In the genomic region with DNA sequence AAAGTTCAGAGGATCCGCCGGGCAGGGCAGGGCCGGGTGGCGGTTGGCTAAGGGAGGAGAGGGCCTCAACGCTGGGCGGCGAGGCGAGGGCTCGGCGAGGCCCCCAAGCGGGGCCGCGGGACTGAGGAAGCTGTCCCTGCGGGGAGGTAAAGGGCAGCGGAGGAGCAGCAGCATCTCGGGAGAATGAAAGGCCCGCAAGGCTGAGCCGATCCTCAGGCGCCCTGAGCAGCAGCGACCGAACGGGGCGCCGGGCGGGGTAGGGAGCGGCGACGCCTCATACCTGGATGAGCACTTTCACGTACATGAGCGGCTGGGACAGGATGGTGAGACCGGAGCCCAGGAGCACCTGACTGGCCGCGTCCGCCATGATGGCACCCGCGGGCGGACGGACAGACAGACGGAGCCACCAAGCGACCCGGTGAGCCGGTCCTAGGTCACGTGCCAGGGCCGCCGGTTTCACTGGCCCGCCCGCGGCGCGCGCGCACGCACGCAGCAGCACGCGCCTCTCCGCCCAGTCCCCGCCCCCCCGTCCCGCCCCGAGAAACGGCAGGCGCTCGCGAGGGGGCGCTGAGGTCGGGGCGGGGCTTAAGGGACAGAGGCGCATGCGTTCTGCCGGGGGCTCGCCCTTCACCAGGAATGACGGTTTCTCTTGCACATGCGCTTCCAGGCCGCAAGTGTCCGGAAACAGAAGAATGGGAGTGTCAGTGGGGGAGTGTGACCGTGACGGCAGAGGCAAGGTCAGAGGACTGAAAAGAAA, we compare ENCODE assay signal across 8 cellular contexts. TPM values are rescaled to one million over a fixed set of nuclear protein-coding genes. Genes with fewer than 3 reads are reported as not detected.
DNase-seq lines count a peak whose midpoint lies in the region; ATAC-seq and TF ChIP-seq lines count a peak whose summit lies in the region.

A gene (minus strand): TSS at position 461 of the 757 bp plus-strand sequence. CDS start 94 bp downstream, at position 367.

- ATAC-seq in HG02623 (IDR thresholded peaks at IDR 0.05; ENCODE audit: unreplicated experiment), result peak; percentile 88

- peak within 1 kb of the TSS; percentile 95 for H3K4me3 ChIP-seq in thymus (ENCODE audit: low read length)

- peak within 1 kb of the TSS; percentile 99 for H3K4me3 Mint-ChIP-seq in activated naive CD8-positive, alpha-beta T cell
- H3K4me3 Mint-ChIP-seq in glutamatergic neuron (ENCODE audit: unreplicated experiment), result peak within 1 kb of the TSS; percentile 100
- peak within 1 kb of the TSS; percentile 91 for H3K4me3 Mint-ChIP-seq in osteocyte (ENCODE audit: unreplicated experiment)

- no peaks in the 10 kb centered on the region for H3K9me3 ChIP-seq in thymus (ENCODE audit: control insufficient read depth)

- under 1% methylated on average over 78 of the region's 78 CpGs for WGBS in thymus

- peak; percentile 36 for TF ChIP-seq CTCF in GM10266 (IDR thresholded peaks at IDR 0.05; ENCODE audit: control insufficient read depth, insufficient read depth, low read depth, missing control alignments)
- peak; percentile 25 for TF ChIP-seq CTCF in glutamatergic neuron (IDR thresholded peaks at IDR 0.05; ENCODE audit: partially characterized antibody, unreplicated experiment)
- TF ChIP-seq CTCF in osteocyte (IDR thresholded peaks at IDR 0.05), result peak; percentile 42

- H3K36me3 ChIP-seq in thymus (ENCODE audit: control insufficient read depth, insufficient read depth), result peaks cover 14% of the 10 kb centered on the region

- peaks cover 3% of the 10 kb centered on the region for H3K4me1 ChIP-seq in thymus (ENCODE audit: control insufficient read depth, insufficient read depth, low read length)

- H3K9me3 Mint-ChIP-seq in activated naive CD8-positive, alpha-beta T cell (ENCODE audit: low read depth), result no peaks in the 10 kb centered on the region
- H3K9me3 Mint-ChIP-seq in glutamatergic neuron (ENCODE audit: unreplicated experiment) (peaks cover 9% of the 10 kb centered on the region), osteocyte (ENCODE audit: unreplicated experiment) (no peaks in the 10 kb centered on the region)

- DNase-seq in GM10266 (ENCODE audit: extremely low spot score), result peak; percentile 96
- peak; percentile 97 for DNase-seq in NCI-H1092 treated with DMSO at 0.1 percent for 48 hours (lab: John Stamatoyannopoulos, UW)
- peak; percentile 95 for DNase-seq in SKM-1 (lab: John Stamatoyannopoulos, UW; ENCODE audit: unreplicated experiment)
- DNase-seq in glutamatergic neuron, result peak; percentile 97
- peak; percentile 99 for DNase-seq in osteocyte (ENCODE audit: extremely low spot score, unreplicated experiment)

- H3K4me1 Mint-ChIP-seq in activated naive CD8-positive, alpha-beta T cell (ENCODE audit: low read depth), result peaks cover 27% of the 10 kb centered on the region
- H3K4me1 Mint-ChIP-seq in glutamatergic neuron (ENCODE audit: low read depth, unreplicated experiment), result peaks cover 9% of the 10 kb centered on the region
- H3K4me1 Mint-ChIP-seq in osteocyte (ENCODE audit: unreplicated experiment), result peaks cover 16% of the 10 kb centered on the region

- no peaks in the 10 kb centered on the region for H3K27me3 ChIP-seq in thymus (ENCODE audit: control insufficient read depth, insufficient read depth)

- H3K36me3 Mint-ChIP-seq in activated naive CD8-positive, alpha-beta T cell, result peaks cover 3% of the 10 kb centered on the region
- H3K36me3 Mint-ChIP-seq in glutamatergic neuron (ENCODE audit: unreplicated experiment) (peaks cover 5% of the 10 kb centered on the region), osteocyte (ENCODE audit: unreplicated experiment) (peaks cover 14% of the 10 kb centered on the region)

- peak within 1 kb of the TSS; percentile 96 for H3K27ac Mint-ChIP-seq in activated naive CD8-positive, alpha-beta T cell
- H3K27ac Mint-ChIP-seq in glutamatergic neuron (ENCODE audit: unreplicated experiment) (peak within 1 kb of the TSS; percentile 98), osteocyte (ENCODE audit: unreplicated experiment) (peak within 1 kb of the TSS; percentile 92)

- H3K27me3 Mint-ChIP-seq in activated naive CD8-positive, alpha-beta T cell, result no peaks in the 10 kb centered on the region
- H3K27me3 Mint-ChIP-seq in glutamatergic neuron (ENCODE audit: unreplicated experiment) (peaks cover 8% of the 10 kb centered on the region), osteocyte (ENCODE audit: unreplicated experiment) (no peaks in the 10 kb centered on the region)

- H3K27ac ChIP-seq in thymus (ENCODE audit: low read depth), result peak within 1 kb of the TSS; percentile 90

RNA-seq across cellular contexts. Expression of the gene that starts here (rescaled TPM):
- total RNA-seq in glutamatergic neuron (ENCODE audit: unreplicated experiment) (144 TPM), osteocyte (84.4 and 102 TPM in 2 replicates)
- 40.0 TPM for polyA plus RNA-seq in thymus

Comparison
In these comparisons a context has a peak if more than half of its experiments do, and no peak if none do; other contexts are left out.
1. Peak in every context shown above with its lines: DNase-seq, ATAC-seq, H3K4me3 ChIP-seq and H3K27ac ChIP-seq.